ENCODE assay signal across 1 cellular context in the genomic region with DNA sequence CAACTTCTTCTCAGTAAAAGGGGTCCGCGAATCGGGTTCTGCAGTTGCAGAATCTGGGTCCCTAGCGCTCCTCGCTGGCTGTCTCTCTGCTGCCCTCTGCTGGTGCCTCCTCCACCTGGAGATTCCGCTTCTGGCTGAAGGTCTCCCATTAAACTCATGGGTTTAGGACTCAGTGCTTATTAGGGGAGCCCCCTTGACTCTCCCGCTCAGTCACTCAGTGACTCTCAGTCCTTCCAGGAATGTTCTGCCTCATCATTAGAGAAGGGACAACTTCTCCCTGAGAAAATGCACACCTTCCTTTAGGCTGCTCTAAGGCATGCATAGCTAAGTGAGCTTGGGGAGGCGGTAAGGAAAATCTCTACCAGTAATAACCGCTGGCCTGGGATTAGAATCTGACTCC.
TF ChIP-seq lines count a peak whose summit lies in the region.

No MANE protein-coding gene starts in this region.

TF ChIP-seq in WTC11, 78 proteins besides CTCF, POLR2A, EP300 and RAD21 (continued from another document):
- TF ChIP-seq ZSCAN18 (CRISPR knock-in tag; IDR thresholded peaks at IDR 0.05) (no peak), ZNF317 (CRISPR knock-in tag; IDR thresholded peaks at IDR 0.05; ENCODE audit: borderline replicate concordance, low read depth) (no peak)
